8 cellular contexts compared by ENCODE assay signal in the genomic region with DNA sequence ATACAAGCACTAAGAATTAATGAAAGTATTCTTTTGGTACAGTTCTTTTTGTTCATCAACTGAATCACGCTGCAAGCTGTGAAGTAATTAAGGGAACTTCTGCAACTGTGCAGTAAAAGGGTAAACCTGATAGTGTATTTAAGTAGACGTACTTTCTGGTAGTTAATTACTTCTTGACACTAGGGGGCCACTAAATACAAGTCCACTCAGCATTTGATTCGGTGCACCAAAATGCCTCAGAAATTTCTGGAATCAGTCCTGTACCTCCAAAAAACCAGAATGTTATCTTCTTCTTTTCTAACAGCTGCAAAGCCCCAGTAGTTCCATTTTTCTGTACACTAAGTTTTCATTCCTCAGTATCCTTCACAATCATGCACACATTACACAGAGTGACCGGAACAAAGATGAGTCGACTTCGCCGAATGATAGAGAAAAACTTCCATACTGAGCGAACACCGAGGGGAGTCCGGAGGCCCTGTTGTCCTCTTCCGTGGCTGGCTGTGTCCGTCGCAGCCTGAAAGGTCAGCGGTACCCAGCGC. TPM values are rescaled to one million over a fixed set of nuclear protein-coding genes. Genes with fewer than 3 reads are reported as not detected.
DNase-seq lines count a peak whose midpoint lies in the region; ATAC-seq and TF ChIP-seq lines count a peak whose summit lies in the region.

No MANE protein-coding gene starts in this region.

- peak overlapping the region; percentile 97 for H3K27ac Mint-ChIP-seq in activated T-helper 17 cell treated with anti-CD3 and anti-CD28 coated beads, Interleukin-2, amount 50 U/mL, for 72 hours

- CTCF ChIA-PET in AG04449 (lab: Yijun Ruan, JAX), result interaction anchor here (0.8 to 2.5 kb wide), 17 partner anchors 9 to 864 kb away, joined by 3 to 13 read pairs (median 5); no protein-coding TSS in a partner anchor

- POLR2A ChIA-PET in AG04449 (lab: Yijun Ruan, JAX), result interaction anchor here (0.6 kb wide), 1 partner anchor 183 kb away, joined by 3 read pairs; no protein-coding TSS in a partner anchor

- ATAC-seq in HG02763 (IDR thresholded peaks at IDR 0.05; ENCODE audit: unreplicated experiment), result peak; percentile 30
- ATAC-seq in activated T-helper 17 cell treated with anti-CD3 and anti-CD28 coated beads, Interleukin-2, amount 50 U/mL, for 72 hours (replicated peaks), result peak; percentile 20

- H3K27me3 Mint-ChIP-seq in activated T-helper 17 cell treated with anti-CD3 and anti-CD28 coated beads, Interleukin-2, amount 50 U/mL, for 72 hours, result no peaks in the 10 kb centered on the region

- DNase-seq in AG04449 (ENCODE audit: low read depth, low spot score) (no peak), NCI-H2029 treated with DMSO at 0.1 percent for 48 hours (lab: John Stamatoyannopoulos, UW) (peak; percentile 13), glomerular visceral epithelial cell (ENCODE audit: extremely low spot score) (peak; percentile 30), pons (ENCODE audit: low spot score) (peak; percentile 79), NCI-H187 treated with DMSO at 0.1 percent for 48 hours (lab: John Stamatoyannopoulos, UW) (no peak)

- peak; percentile 31 for TF ChIP-seq CTCF in AG04449 (IDR thresholded peaks at IDR 0.05; ENCODE audit: insufficient read depth, low read length, missing control alignments)
- peak; percentile 52 for TF ChIP-seq CTCF in GM12872 (IDR thresholded peaks at IDR 0.05; ENCODE audit: insufficient read depth, low read depth, low read length)

- H3K36me3 Mint-ChIP-seq in activated T-helper 17 cell treated with anti-CD3 and anti-CD28 coated beads, Interleukin-2, amount 50 U/mL, for 72 hours (ENCODE audit: low read depth), result peaks cover 78% of the 10 kb centered on the region

- peaks cover 17% of the 10 kb centered on the region for H3K4me1 Mint-ChIP-seq in activated T-helper 17 cell treated with anti-CD3 and anti-CD28 coated beads, Interleukin-2, amount 50 U/mL, for 72 hours

- peak overlapping the region; percentile 99 for H3K4me3 Mint-ChIP-seq in activated T-helper 17 cell treated with anti-CD3 and anti-CD28 coated beads, Interleukin-2, amount 50 U/mL, for 72 hours

- peak overlapping the region; percentile 97 for H3K4me3 ChIP-seq in AG04449 (ENCODE audit: low read depth, low read length)

- no peaks in the 10 kb centered on the region for H3K9me3 Mint-ChIP-seq in activated T-helper 17 cell treated with anti-CD3 and anti-CD28 coated beads, Interleukin-2, amount 50 U/mL, for 72 hours

RNA-seq across cellular contexts. Expression of a gene that starts 0.5 kb away (rescaled TPM):
- total RNA-seq in activated T-helper 17 cell treated with anti-CD3 and anti-CD28 coated beads, Interleukin-2, amount 50 U/mL, for 72 hours, result 10 to 100 TPM; 26.7 to 37.8 TPM

RNA-seq across cellular contexts. Expression of a gene that starts 0.6 kb away (rescaled TPM):
- total RNA-seq in activated T-helper 17 cell treated with anti-CD3 and anti-CD28 coated beads, Interleukin-2, amount 50 U/mL, for 72 hours, result 10 to 100 TPM; 75.9 to 80.3 TPM

Comparison
In these comparisons a context has a peak if more than half of its experiments do, and no peak if none do; other contexts are left out.
1. DNase-seq: peak in NCI-H2029 treated with DMSO at 0.1 percent for 48 hours (single experiment), glomerular visceral epithelial cell (single experiment) and pons (single experiment); none in AG04449 (single experiment) and NCI-H187 treated with DMSO at 0.1 percent for 48 hours (single experiment).